In genomic region chr3:106560451-106560966, GRCh38 we compare ENCODE assay signal across 12 cellular contexts.
DNase-seq lines count a peak whose midpoint lies in the region; ATAC-seq and TF ChIP-seq lines count a peak whose summit lies in the region.
"Had no signal": no experiment of that assay in that cellular context is flagged by ENCODE, and none has a peak within 500 bp of the region (broad histone marks: within the 10 kb centered on the region; RNA-seq: fewer than 3 reads in every experiment).

No MANE protein-coding gene starts in this region.

- DNase-seq in AG08396 (ENCODE audit: low spot score) (peak; percentile 16), HT1080 (ENCODE audit: low read depth) (peak; percentile 51), glomerular visceral epithelial cell (ENCODE audit: extremely low spot score) (peak; percentile 50), globus pallidus (ENCODE audit: low spot score) (no peak)
- DNase-seq in activated naive CD4-positive, alpha-beta T cell treated with anti-CD3 and anti-CD28 coated beads for 36 hours: no peak
- DNase-seq in CD4-positive, alpha-beta T cell: no peak
- no peak for DNase-seq in activated CD4-positive, alpha-beta T cell treated with anti-CD3 and anti-CD28 coated beads for 36 hours
- DNase-seq: CD8-positive, alpha-beta memory T cell; effector memory CD8-positive, alpha-beta T cell; NCI-H1092; stimulated activated CD4-positive, alpha-beta T cell treated with anti-CD3 and anti-CD28 coated beads, Interleukin-1b, Interleukin-23, amount 100 ng/mL, for 48 hours had no signal

- no peaks in the 10 kb centered on the region for H3K9me3 ChIP-seq in CD4-positive, alpha-beta T cell (ENCODE audit: control insufficient read depth, low read length)

- no peak overlapping the region for H3K4me3 Mint-ChIP-seq in activated T-helper 17 cell treated with anti-CD3 and anti-CD28 coated beads, Interleukin-2, amount 50 U/mL, for 72 hours
- no peak overlapping the region for H3K4me3 Mint-ChIP-seq in activated naive CD4-positive, alpha-beta T cell treated with anti-CD3 and anti-CD28 coated beads for 36 hours
- no peak overlapping the region for H3K4me3 Mint-ChIP-seq in CD4-positive, alpha-beta T cell
- no peak overlapping the region for H3K4me3 Mint-ChIP-seq in activated CD4-positive, alpha-beta T cell treated with anti-CD3 and anti-CD28 coated beads for 36 hours
- H3K4me3 Mint-ChIP-seq: CD8-positive, alpha-beta memory T cell; effector memory CD8-positive, alpha-beta T cell had no signal

- H3K36me3 Mint-ChIP-seq in activated T-helper 17 cell treated with anti-CD3 and anti-CD28 coated beads, Interleukin-2, amount 50 U/mL, for 72 hours (ENCODE audit: low read depth): no peaks in the 10 kb centered on the region
- H3K36me3 Mint-ChIP-seq in activated naive CD4-positive, alpha-beta T cell treated with anti-CD3 and anti-CD28 coated beads for 36 hours (ENCODE audit: low read depth): no peaks in the 10 kb centered on the region
- H3K36me3 Mint-ChIP-seq in CD4-positive, alpha-beta T cell (ENCODE audit: low read depth): no peaks in the 10 kb centered on the region
- no peaks in the 10 kb centered on the region for H3K36me3 Mint-ChIP-seq in activated CD4-positive, alpha-beta T cell treated with anti-CD3 and anti-CD28 coated beads for 36 hours (ENCODE audit: low read depth)

- H3K4me1 Mint-ChIP-seq in activated T-helper 17 cell treated with anti-CD3 and anti-CD28 coated beads, Interleukin-2, amount 50 U/mL, for 72 hours: no peaks in the 10 kb centered on the region
- no peaks in the 10 kb centered on the region for H3K4me1 Mint-ChIP-seq in activated naive CD4-positive, alpha-beta T cell treated with anti-CD3 and anti-CD28 coated beads for 36 hours (ENCODE audit: low read depth)
- no peaks in the 10 kb centered on the region for H3K4me1 Mint-ChIP-seq in CD4-positive, alpha-beta T cell (ENCODE audit: low read depth)
- H3K4me1 Mint-ChIP-seq in activated CD4-positive, alpha-beta T cell treated with anti-CD3 and anti-CD28 coated beads for 36 hours: no peaks in the 10 kb centered on the region

- no peaks in the 10 kb centered on the region for H3K9me3 Mint-ChIP-seq in activated T-helper 17 cell treated with anti-CD3 and anti-CD28 coated beads, Interleukin-2, amount 50 U/mL, for 72 hours
- H3K9me3 Mint-ChIP-seq in activated naive CD4-positive, alpha-beta T cell treated with anti-CD3 and anti-CD28 coated beads for 36 hours: no peaks in the 10 kb centered on the region
- no peaks in the 10 kb centered on the region for H3K9me3 Mint-ChIP-seq in CD4-positive, alpha-beta T cell
- H3K9me3 Mint-ChIP-seq in activated CD4-positive, alpha-beta T cell treated with anti-CD3 and anti-CD28 coated beads for 36 hours (ENCODE audit: low read depth): no peaks in the 10 kb centered on the region
- H3K9me3 Mint-ChIP-seq: CD8-positive, alpha-beta memory T cell; effector memory CD8-positive, alpha-beta T cell had no signal

- no peak overlapping the region for H3K27ac ChIP-seq in CD4-positive, alpha-beta T cell (ENCODE audit: low read depth, low read length)

- ATAC-seq in activated T-helper 17 cell treated with anti-CD3 and anti-CD28 coated beads, Interleukin-2, amount 50 U/mL, for 72 hours (replicated peaks): peak; percentile 46
- no peak for ATAC-seq in CD4-positive, alpha-beta T cell (ENCODE audit: poor library complexity)
- no peak for ATAC-seq in activated CD4-positive, alpha-beta T cell treated with anti-CD3 and anti-CD28 coated beads for 36 hours
- ATAC-seq: effector memory CD8-positive, alpha-beta T cell had no signal

- no peak overlapping the region for H3K27ac Mint-ChIP-seq in activated T-helper 17 cell treated with anti-CD3 and anti-CD28 coated beads, Interleukin-2, amount 50 U/mL, for 72 hours
- H3K27ac Mint-ChIP-seq in activated naive CD4-positive, alpha-beta T cell treated with anti-CD3 and anti-CD28 coated beads for 36 hours: no peak overlapping the region
- no peak overlapping the region for H3K27ac Mint-ChIP-seq in CD4-positive, alpha-beta T cell
- no peak overlapping the region for H3K27ac Mint-ChIP-seq in activated CD4-positive, alpha-beta T cell treated with anti-CD3 and anti-CD28 coated beads for 36 hours
- H3K27ac Mint-ChIP-seq: effector memory CD8-positive, alpha-beta T cell had no signal

- no peak for TF ChIP-seq CTCF in CD4-positive, alpha-beta T cell (IDR thresholded peaks at IDR 0.05)

- CTCF ChIA-PET in activated naive CD4-positive, alpha-beta T cell treated with anti-CD3 and anti-CD28 coated beads for 36 hours (lab: Charles Lee): interaction anchor here (0.6 kb wide), 1 partner anchor 724 kb away, joined by 3 read pairs; no protein-coding TSS in a partner anchor
- CTCF ChIA-PET in CD4-positive, alpha-beta T cell (lab: Charles Lee): no interaction called here
- CTCF ChIA-PET in activated CD4-positive, alpha-beta T cell treated with anti-CD3 and anti-CD28 coated beads for 36 hours (lab: Charles Lee): interaction anchor here (1.0 kb wide), 1 partner anchor 107 kb away, joined by 3 read pairs; no protein-coding TSS in a partner anchor

- H3K27me3 Mint-ChIP-seq in activated T-helper 17 cell treated with anti-CD3 and anti-CD28 coated beads, Interleukin-2, amount 50 U/mL, for 72 hours: no peaks in the 10 kb centered on the region
- peaks cover 3% of the 10 kb centered on the region for H3K27me3 Mint-ChIP-seq in activated naive CD4-positive, alpha-beta T cell treated with anti-CD3 and anti-CD28 coated beads for 36 hours (ENCODE audit: low read depth)
- H3K27me3 Mint-ChIP-seq in CD4-positive, alpha-beta T cell: no peaks in the 10 kb centered on the region
- peaks cover 2% of the 10 kb centered on the region for H3K27me3 Mint-ChIP-seq in activated CD4-positive, alpha-beta T cell treated with anti-CD3 and anti-CD28 coated beads for 36 hours
- H3K27me3 Mint-ChIP-seq: CD8-positive, alpha-beta memory T cell; effector memory CD8-positive, alpha-beta T cell had no signal

- POLR2A ChIA-PET in CD4-positive, alpha-beta T cell (lab: Charles Lee): no interaction called here
- POLR2A ChIA-PET in activated CD4-positive, alpha-beta T cell treated with anti-CD3 and anti-CD28 coated beads for 36 hours (lab: Charles Lee): interaction anchor here (0.7 kb wide), 2 partner anchors 14 to 140 kb away, joined by 5 to 6 read pairs; no protein-coding TSS in a partner anchor

- intact Hi-C loops in activated naive CD4-positive, alpha-beta T cell treated with anti-CD3 and anti-CD28 coated beads for 36 hours (cut with micrococcal nuclease): no loop called here
- intact Hi-C loops in CD4-positive, alpha-beta T cell (cut with DNase I, micrococcal nuclease): no loop called here
- intact Hi-C loops in activated CD4-positive, alpha-beta T cell treated with anti-CD3 and anti-CD28 coated beads for 36 hours (cut with DNase I, micrococcal nuclease): no loop called here

- no peaks in the 10 kb centered on the region for H3K27me3 ChIP-seq in CD4-positive, alpha-beta T cell (ENCODE audit: control insufficient read depth, insufficient read depth, low read length)

Comparison
In these comparisons a context has a peak if more than half of its experiments do, and no peak if none do; other contexts are left out.
1. DNase-seq: peak in AG08396 (single experiment), HT1080 (single experiment) and glomerular visceral epithelial cell (single experiment); none in globus pallidus (single experiment), activated naive CD4-positive, alpha-beta T cell treated with anti-CD3 and anti-CD28 coated beads for 36 hours (single experiment), CD4-positive, alpha-beta T cell (0 of 10) and activated CD4-positive, alpha-beta T cell treated with anti-CD3 and anti-CD28 coated beads for 36 hours (single experiment).